ENCODE assay signal across 9 cellular contexts in the genomic region with DNA sequence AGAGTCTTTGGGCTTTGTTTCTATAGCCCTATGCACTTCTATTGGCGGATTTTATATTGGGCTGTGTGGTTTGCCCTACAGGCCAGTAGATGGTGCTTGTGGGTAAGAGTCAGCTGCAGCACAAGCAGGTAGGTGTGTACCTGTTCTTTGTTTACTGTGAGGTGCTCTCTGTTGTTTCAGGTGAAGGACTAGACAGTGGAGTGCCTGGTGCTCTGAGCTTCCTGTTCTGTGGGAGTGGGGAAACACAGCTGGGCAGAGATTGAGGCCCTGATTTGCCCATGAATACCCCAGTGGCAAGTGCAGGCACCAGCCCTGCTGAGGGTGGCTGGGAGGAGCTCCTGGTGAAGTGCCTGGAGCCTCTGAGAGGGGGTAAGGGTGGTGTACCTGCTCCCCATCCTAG. TPM values are rescaled to one million over a fixed set of nuclear protein-coding genes. Genes with fewer than 3 reads are reported as not detected.
DNase-seq lines count a peak whose midpoint lies in the region; ATAC-seq and TF ChIP-seq lines count a peak whose summit lies in the region.
"Had no signal": no experiment of that assay in that cellular context is flagged by ENCODE, and none has a peak within 500 bp of the region (broad histone marks: within the 10 kb centered on the region; RNA-seq: fewer than 3 reads in every experiment).

No MANE protein-coding gene starts in this region.

- in situ Hi-C loops in GM13977 (cut with MboI; ENCODE audit: low pct_unique_long_range_greater_than_20kb, low sequenced_read_pairs, unreplicated experiment) = no loop called here

- POLR2A ChIA-PET in RWPE1 (lab: Yijun Ruan, JAX; ENCODE audit: low non-redundant PET) = no interaction called here

- ATAC-seq in HG03103 (IDR thresholded peaks at IDR 0.05; ENCODE audit: low read depth, unreplicated experiment) = peak; percentile 77
- no peak for ATAC-seq in HG02970 (IDR thresholded peaks at IDR 0.05; ENCODE audit: low FRiP score, unreplicated experiment)
- ATAC-seq in sciatic nerve = no peak

- DNase-seq in GM13977 (ENCODE audit: low spot score) = no peak
- peak; percentile 24 for DNase-seq in RWPE1 (ENCODE audit: low spot score)
- peak; percentile 30 for DNase-seq in iris pigment epithelial cell (ENCODE audit: low read depth)
- no peak for DNase-seq in sciatic nerve (ENCODE audit: low spot score)
- DNase-seq in SK-N-DZ (ENCODE audit: low spot score) = no peak
- no peak for DNase-seq in midbrain (lab: John Stamatoyannopoulos, UW)

- no peak overlapping the region for H3K27ac ChIP-seq in RWPE1

- CTCF ChIA-PET in RWPE1 (lab: Yijun Ruan, JAX) = interaction anchor here (0.5 to 1.6 kb wide), 3 partner anchors 256 to 564 kb away, joined by 3 to 6 read pairs (median 4); no protein-coding TSS in a partner anchor

- intact Hi-C loops in sciatic nerve (cut with DNase I) = no loop called here

- TF ChIP-seq CTCF in GM13977 (IDR thresholded peaks at IDR 0.05; ENCODE audit: extremely low read depth, insufficient read depth, missing control alignments) (peak; percentile 40), RWPE1 (conservative IDR thresholded peaks at IDR 0.05; ENCODE audit: low read depth) (no peak)

RNA-seq across cellular contexts. Expression of gene UCP1, which starts 26.3 kb away (rescaled TPM):
- not detected for total RNA-seq in sciatic nerve
- not detected in 2 replicates for polyA plus RNA-seq in SK-N-DZ (2014; cell fraction: cytosol; rRNA removed)
- polyA plus RNA-seq in SK-N-DZ (2014; cell fraction: nucleus; rRNA removed) = not detected in 2 replicates
- total RNA-seq: RPMI7951 had no signal

Comparison
In these comparisons a context has a peak if more than half of its experiments do, and no peak if none do; other contexts are left out.
1. DNase-seq: peak in RWPE1 (single experiment) and iris pigment epithelial cell (single experiment); none in GM13977 (single experiment), sciatic nerve (single experiment), SK-N-DZ (single experiment) and midbrain (single experiment).